Comparison of ENCODE assay signal across 28 cellular contexts in the genomic region with DNA sequence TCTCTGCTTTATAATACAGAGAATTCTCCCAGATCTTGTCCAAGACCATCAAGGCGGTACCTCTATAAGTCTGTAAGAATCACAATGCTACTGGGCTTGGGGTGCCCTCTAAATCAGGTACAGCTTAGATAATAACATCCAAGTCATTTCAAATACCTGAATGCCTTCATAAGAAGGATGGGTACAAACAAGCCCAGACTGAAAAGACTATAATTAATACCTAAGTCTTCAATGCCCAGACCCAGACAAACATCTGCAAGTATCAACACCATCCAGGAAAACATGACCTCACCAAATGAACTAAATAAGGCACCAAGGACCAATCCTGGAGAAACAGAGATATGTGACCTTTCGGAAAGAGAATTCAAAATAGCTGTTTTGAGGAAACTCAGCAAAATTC.
"Had no signal": no experiment of that assay in that cellular context is flagged by ENCODE, and none has a peak within 500 bp of the region (broad histone marks: within the 10 kb centered on the region; RNA-seq: fewer than 3 reads in every experiment).

No MANE protein-coding gene starts in this region.

- H3K27ac Mint-ChIP-seq: dendritic cell treated with granulocyte-macrophage colony-stimulating factor and Interleukin-4, amounts not matched to agents 40 ng/mL and 50 ng/mL, for 4 days; effector memory CD8-positive, alpha-beta T cell; endodermal cell had no signal

- H3K9me3 Mint-ChIP-seq: dendritic cell treated with granulocyte-macrophage colony-stimulating factor and Interleukin-4, amounts not matched to agents 40 ng/mL and 50 ng/mL, for 4 days; effector memory CD8-positive, alpha-beta T cell had no signal

- H3K36me3 ChIP-seq: colonic mucosa, esophagus squamous epithelium, gastrocnemius medialis had no signal

- H3K4me1 Mint-ChIP-seq: endodermal cell had no signal

- H3K27me3 ChIP-seq: colonic mucosa, esophagus muscularis mucosa, esophagus squamous epithelium, gastrocnemius medialis, gastroesophageal sphincter, heart left ventricle, heart right ventricle, hepatocyte had no signal

- ATAC-seq: effector memory CD8-positive, alpha-beta T cell; esophagus mucosa; gastrocnemius medialis; gastroesophageal sphincter; heart left ventricle; heart right ventricle had no signal

- H3K27me3 Mint-ChIP-seq: dendritic cell treated with granulocyte-macrophage colony-stimulating factor and Interleukin-4, amounts not matched to agents 40 ng/mL and 50 ng/mL, for 4 days had no signal

- DNase-seq: colonic mucosa; cortex of kidney; dermis blood vessel endothelial cell; effector CD4-positive, alpha-beta T cell; effector CD8-positive, alpha-beta T cell; effector memory CD4-positive, alpha-beta T cell; effector memory CD8-positive, alpha-beta T cell; endodermal cell; erythroblast; esophagus squamous epithelium; foreskin fibroblast; foreskin melanocyte; gastrocnemius medialis; glutamatergic neuron; head of caudate nucleus; heart left ventricle; heart right ventricle had no signal

- H3K4me3 ChIP-seq: colonic mucosa, coronary artery, esophagus muscularis mucosa, esophagus squamous epithelium, gastrocnemius medialis, gastroesophageal sphincter, heart left ventricle, heart right ventricle, hepatocyte had no signal

- FAIRE-seq: colon, endometrium, endothelial cell of umbilical vein, frontal cortex had no signal

- H3K4me3 Mint-ChIP-seq: dendritic cell treated with granulocyte-macrophage colony-stimulating factor and Interleukin-4, amounts not matched to agents 40 ng/mL and 50 ng/mL, for 4 days; effector memory CD8-positive, alpha-beta T cell; endodermal cell had no signal

- H3K27ac ChIP-seq: colonic mucosa, coronary artery, epithelial cell of prostate, esophagus muscularis mucosa, esophagus squamous epithelium, gastrocnemius medialis, gastroesophageal sphincter, heart left ventricle, heart right ventricle, hepatocyte had no signal

- H3K4me1 ChIP-seq: colonic mucosa, esophagus muscularis mucosa, esophagus squamous epithelium, gastrocnemius medialis, gastroesophageal sphincter, heart left ventricle, heart right ventricle had no signal
